Comparison of ENCODE assay signal across 1 cellular context in the genomic region with DNA sequence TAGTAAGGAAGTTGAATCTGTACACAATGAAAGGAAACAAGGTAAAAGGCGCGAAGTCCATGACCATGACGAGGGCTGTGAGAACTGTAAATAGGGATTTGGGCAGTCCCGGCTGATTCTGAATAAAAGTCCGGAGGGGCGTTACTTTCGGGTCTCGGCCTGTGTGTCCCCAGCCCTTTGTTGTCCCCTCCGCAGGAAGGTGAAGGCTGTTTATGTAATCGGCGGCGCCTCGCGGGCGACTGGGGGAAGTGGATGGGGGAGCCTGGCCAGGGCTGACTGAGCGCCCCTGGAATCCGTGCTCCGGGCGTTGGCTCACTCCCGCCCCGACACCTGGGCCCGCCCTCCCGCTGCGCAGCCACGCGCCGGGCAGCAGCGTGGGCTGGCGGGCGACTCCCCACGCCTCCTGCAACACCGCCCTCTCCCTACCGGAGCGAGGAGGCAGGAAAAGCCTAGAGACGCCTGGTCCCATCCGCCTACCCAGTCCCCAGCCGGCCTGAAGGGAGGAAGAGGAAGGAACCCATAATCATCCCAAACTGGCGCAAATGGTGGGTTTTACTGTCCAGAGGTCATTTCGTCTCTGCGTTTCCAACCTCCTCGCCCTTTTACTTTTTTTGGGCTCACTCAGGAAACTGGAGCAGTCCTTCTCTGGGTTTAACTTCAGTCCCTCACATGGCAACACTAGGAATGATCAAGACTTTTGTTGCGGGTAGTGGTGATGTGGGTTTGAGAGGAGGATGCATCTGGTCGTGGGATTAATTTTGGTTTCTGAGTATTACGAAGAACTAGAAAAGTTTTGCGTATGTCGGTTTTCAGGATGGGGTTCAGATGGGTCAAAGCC.
TF ChIP-seq lines count a peak whose summit lies in the region.

No MANE protein-coding gene starts in this region.

TF ChIP-seq in HepG2, 621 proteins besides CTCF, POLR2A, EP300 and RAD21 (continued from another document and continues in another):
- TF ChIP-seq, protein P1, sequence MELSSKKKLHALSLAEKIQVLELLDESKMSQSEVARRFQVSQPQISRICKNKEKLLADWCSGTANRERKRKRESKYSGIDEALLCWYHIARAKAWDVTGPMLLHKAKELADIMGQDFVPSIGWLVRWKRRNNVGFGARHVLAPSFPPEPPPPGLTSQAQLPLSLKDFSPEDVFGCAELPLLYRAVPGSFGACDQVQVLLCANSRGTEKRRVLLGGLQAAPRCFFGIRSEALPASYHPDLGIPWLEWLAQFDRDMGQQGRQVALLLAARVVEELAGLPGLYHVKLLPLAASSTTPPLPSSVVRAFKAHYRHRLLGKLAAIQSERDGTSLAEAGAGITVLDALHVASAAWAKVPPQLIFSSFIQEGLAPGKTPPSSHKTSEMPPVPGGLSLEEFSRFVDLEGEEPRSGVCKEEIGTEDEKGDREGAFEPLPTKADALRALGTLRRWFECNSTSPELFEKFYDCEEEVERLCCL (CRISPR knock-in tag; IDR thresholded peaks at IDR 0.05; ENCODE audit: borderline replicate concordance): peak; percentile 81; the same call in 1 of the 2 replicates
- TF ChIP-seq, protein P2, sequence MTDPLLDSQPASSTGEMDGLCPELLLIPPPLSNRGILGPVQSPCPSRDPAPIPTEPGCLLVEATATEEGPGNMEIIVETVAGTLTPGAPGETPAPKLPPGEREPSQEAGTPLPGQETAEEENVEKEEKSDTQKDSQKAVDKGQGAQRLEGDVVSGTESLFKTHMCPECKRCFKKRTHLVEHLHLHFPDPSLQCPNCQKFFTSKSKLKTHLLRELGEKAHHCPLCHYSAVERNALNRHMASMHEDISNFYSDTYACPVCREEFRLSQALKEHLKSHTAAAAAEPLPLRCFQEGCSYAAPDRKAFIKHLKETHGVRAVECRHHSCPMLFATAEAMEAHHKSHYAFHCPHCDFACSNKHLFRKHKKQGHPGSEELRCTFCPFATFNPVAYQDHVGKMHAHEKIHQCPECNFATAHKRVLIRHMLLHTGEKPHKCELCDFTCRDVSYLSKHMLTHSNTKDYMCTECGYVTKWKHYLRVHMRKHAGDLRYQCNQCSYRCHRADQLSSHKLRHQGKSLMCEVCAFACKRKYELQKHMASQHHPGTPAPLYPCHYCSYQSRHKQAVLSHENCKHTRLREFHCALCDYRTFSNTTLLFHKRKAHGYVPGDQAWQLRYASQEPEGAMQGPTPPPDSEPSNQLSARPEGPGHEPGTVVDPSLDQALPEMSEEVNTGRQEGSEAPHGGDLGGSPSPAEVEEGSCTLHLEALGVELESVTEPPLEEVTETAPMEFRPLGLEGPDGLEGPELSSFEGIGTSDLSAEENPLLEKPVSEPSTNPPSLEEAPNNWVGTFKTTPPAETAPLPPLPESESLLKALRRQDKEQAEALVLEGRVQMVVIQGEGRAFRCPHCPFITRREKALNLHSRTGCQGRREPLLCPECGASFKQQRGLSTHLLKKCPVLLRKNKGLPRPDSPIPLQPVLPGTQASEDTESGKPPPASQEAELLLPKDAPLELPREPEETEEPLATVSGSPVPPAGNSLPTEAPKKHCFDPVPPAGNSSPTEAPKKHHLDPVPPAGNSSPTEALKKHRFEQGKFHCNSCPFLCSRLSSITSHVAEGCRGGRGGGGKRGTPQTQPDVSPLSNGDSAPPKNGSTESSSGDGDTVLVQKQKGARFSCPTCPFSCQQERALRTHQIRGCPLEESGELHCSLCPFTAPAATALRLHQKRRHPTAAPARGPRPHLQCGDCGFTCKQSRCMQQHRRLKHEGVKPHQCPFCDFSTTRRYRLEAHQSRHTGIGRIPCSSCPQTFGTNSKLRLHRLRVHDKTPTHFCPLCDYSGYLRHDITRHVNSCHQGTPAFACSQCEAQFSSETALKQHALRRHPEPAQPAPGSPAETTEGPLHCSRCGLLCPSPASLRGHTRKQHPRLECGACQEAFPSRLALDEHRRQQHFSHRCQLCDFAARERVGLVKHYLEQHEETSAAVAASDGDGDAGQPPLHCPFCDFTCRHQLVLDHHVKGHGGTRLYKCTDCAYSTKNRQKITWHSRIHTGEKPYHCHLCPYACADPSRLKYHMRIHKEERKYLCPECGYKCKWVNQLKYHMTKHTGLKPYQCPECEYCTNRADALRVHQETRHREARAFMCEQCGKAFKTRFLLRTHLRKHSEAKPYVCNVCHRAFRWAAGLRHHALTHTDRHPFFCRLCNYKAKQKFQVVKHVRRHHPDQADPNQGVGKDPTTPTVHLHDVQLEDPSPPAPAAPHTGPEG (CRISPR knock-in tag; IDR thresholded peaks at IDR 0.05): no peak
- TF ChIP-seq PRPF4 (IDR thresholded peaks at IDR 0.05; ENCODE audit: low read depth, low read length, poor library complexity, severe bottlenecking) (no peak), TOPORS (CRISPR knock-in tag; IDR thresholded peaks at IDR 0.05) (no peak), ZNF251 (CRISPR knock-in tag; IDR thresholded peaks at IDR 0.05) (no peak), NR2F1 (CRISPR knock-in tag; IDR thresholded peaks at IDR 0.05) (peak in 1 of 2 experiments; percentile 36; a peak in 1 of 4 replicates), TMF1 (CRISPR knock-in tag; IDR thresholded peaks at IDR 0.05; ENCODE audit: low read depth) (no peak), SMARCC2 (IDR thresholded peaks at IDR 0.05) (no peak), ZBTB42 (CRISPR knock-in tag; IDR thresholded peaks at IDR 0.05) (no peak; the same call in 1 of the 2 replicates), ZNF644 (CRISPR knock-in tag; IDR thresholded peaks at IDR 0.05; ENCODE audit: low read depth) (peak; percentile 46; the same call in 1 of the 2 replicates), GLI4 (CRISPR knock-in tag; IDR thresholded peaks at IDR 0.05; ENCODE audit: borderline replicate concordance) (peak; percentile 25; the same call in 1 of the 2 replicates), ZNF496 (CRISPR knock-in tag; IDR thresholded peaks at IDR 0.05; ENCODE audit: insufficient replicate concordance) (no peak), KAT2B (IDR thresholded peaks at IDR 0.05; ENCODE audit: borderline replicate concordance, low read depth, low read length) (no peak), ZSCAN12 (CRISPR knock-in tag; IDR thresholded peaks at IDR 0.05) (no peak), ZNF720 (CRISPR knock-in tag; IDR thresholded peaks at IDR 0.05) (no peak), GZF1 (CRISPR knock-in tag; IDR thresholded peaks at IDR 0.05) (no peak), POLR2G (IDR thresholded peaks at IDR 0.05; ENCODE audit: low read depth, low read length) (no peak), ZNF569 (CRISPR knock-in tag; IDR thresholded peaks at IDR 0.05; ENCODE audit: borderline replicate concordance) (no peak), HCFC1 (IDR thresholded peaks at IDR 0.05; ENCODE audit: low read depth, low read length) (no peak), ZMYM4 (CRISPR knock-in tag; IDR thresholded peaks at IDR 0.05) (peak; percentile 80), ZFP41 (CRISPR knock-in tag; IDR thresholded peaks at IDR 0.05; ENCODE audit: borderline replicate concordance) (no peak)
- TF ChIP-seq, protein P3, sequence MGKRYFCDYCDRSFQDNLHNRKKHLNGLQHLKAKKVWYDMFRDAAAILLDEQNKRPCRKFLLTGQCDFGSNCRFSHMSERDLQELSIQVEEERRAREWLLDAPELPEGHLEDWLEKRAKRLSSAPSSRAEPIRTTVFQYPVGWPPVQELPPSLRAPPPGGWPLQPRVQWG (CRISPR knock-in tag; IDR thresholded peaks at IDR 0.05; ENCODE audit: borderline replicate concordance, low read depth): no peak
- TF ChIP-seq, protein P4, sequence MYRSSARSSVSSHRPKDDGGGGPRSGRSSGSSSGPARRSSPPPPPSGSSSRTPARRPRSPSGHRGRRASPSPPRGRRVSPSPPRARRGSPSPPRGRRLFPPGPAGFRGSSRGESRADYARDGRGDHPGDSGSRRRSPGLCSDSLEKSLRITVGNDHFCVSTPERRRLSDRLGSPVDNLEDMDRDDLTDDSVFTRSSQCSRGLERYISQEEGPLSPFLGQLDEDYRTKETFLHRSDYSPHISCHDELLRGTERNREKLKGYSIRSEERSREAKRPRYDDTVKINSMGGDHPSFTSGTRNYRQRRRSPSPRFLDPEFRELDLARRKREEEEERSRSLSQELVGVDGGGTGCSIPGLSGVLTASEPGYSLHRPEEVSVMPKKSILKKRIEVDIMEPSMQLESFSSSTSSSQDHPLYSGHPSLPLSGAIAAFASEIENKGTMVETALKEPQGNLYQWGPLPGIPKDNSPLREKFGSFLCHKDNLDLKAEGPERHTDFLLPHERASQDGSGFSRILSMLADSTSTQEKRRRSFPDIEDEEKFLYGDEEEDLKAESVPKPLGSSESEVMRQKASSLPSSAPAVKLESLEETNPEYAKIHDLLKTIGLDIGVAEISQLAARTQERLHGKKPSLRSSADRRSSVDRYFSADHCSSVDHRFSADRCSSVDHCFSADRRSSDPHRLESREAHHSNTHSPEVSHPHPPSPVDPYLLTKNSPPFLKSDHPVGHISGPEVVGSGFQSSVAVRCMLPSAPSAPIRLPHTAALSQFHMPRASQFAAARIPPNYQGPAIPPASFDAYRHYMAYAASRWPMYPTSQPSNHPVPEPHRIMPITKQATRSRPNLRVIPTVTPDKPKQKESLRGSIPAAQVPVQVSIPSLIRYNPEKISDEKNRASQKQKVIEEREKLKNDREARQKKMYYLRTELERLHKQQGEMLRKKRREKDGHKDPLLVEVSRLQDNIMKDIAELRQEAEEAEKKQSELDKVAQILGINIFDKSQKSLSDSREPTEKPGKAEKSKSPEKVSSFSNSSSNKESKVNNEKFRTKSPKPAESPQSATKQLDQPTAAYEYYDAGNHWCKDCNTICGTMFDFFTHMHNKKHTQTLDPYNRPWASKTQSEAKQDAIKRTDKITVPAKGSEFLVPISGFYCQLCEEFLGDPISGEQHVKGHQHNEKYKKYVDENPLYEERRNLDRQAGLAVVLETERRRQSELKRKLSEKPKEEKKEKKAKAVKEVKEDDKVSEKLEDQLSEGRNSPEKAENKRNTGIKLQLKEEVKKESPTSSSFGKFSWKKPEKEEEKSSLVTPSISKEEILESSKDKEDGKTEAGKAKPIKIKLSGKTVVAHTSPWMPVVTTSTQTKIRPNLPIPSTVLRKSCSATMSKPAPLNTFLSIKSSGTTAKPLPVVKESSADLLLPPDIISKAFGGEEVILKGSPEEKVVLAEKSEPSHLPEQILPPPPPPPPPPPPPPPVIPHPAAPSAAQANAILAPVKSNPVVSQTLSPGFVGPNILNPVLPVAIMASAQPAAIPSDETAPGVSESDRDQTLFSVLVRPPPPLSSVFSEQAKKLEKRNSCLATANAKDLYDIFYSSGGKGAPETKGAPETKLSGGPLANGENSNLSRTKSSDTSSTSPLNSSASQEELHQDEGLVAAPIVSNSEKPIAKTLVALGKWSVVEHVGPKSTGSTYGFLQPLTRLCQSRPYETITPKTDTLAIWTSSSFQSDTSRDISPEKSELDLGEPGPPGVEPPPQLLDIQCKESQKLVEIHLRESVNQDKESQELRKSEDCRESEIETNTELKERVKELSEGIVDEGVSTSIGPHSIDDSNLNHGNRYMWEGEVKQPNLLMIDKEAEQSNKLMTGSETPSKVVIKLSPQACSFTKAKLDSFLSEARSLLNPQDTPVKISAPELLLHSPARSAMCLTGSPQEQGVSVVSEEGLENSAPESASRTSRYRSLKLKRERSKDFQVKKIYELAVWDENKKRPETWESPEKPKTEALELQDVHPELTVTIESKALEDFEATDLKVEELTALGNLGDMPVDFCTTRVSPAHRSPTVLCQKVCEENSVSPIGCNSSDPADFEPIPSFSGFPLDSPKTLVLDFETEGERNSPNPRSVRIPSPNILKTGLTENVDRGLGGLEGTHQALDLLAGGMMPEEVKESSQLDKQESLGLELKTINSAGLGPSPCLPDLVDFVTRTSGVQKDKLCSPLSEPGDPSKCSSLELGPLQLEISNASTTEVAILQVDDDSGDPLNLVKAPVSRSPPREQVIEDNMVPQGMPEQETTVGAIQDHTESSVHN (CRISPR knock-in tag; IDR thresholded peaks at IDR 0.05): peak; percentile 52; the same call in 1 of the 2 replicates
- TF ChIP-seq, protein P5, sequence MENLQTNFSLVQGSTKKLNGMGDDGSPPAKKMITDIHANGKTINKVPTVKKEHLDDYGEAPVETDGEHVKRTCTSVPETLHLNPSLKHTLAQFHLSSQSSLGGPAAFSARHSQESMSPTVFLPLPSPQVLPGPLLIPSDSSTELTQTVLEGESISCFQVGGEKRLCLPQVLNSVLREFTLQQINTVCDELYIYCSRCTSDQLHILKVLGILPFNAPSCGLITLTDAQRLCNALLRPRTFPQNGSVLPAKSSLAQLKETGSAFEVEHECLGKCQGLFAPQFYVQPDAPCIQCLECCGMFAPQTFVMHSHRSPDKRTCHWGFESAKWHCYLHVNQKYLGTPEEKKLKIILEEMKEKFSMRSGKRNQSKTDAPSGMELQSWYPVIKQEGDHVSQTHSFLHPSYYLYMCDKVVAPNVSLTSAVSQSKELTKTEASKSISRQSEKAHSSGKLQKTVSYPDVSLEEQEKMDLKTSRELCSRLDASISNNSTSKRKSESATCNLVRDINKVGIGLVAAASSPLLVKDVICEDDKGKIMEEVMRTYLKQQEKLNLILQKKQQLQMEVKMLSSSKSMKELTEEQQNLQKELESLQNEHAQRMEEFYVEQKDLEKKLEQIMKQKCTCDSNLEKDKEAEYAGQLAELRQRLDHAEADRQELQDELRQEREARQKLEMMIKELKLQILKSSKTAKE (CRISPR knock-in tag; IDR thresholded peaks at IDR 0.05; ENCODE audit: borderline replicate concordance): peak; percentile 93
- TF ChIP-seq, protein P6, sequence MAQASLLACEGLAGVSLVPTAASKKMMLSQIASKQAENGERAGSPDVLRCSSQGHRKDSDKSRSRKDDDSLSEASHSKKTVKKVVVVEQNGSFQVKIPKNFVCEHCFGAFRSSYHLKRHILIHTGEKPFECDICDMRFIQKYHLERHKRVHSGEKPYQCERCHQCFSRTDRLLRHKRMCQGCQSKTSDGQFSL (CRISPR knock-in tag; IDR thresholded peaks at IDR 0.05): peak; percentile 63; the same call in 1 of the 2 replicates
- TF ChIP-seq, protein P7, sequence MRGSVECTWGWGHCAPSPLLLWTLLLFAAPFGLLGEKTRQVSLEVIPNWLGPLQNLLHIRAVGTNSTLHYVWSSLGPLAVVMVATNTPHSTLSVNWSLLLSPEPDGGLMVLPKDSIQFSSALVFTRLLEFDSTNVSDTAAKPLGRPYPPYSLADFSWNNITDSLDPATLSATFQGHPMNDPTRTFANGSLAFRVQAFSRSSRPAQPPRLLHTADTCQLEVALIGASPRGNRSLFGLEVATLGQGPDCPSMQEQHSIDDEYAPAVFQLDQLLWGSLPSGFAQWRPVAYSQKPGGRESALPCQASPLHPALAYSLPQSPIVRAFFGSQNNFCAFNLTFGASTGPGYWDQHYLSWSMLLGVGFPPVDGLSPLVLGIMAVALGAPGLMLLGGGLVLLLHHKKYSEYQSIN (CRISPR knock-in tag; IDR thresholded peaks at IDR 0.05; ENCODE audit: borderline replicate concordance): no peak
- TF ChIP-seq, protein P8, sequence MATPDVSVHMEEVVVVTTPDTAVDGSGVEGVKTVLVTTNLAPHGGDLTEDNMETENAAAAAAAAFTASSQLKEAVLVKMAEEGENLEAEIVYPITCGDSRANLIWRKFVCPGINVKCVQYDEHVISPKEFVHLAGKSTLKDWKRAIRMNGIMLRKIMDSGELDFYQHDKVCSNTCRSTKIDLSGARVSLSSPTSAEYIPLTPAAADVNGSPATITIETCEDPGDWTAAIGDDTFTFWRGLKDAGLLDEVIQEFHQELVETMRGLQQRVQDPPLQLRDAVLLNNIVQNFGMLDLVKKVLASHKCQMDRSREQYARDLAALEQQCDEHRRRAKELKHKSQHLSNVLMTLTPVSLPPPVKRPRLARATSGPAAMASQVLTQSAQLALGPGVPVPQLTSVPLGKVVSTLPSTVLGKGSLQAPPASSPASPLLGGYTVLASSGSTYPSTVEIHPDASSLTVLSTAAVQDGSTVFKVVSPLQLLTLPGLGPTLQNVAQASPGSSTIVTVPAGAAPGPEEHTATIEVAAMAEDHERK (CRISPR knock-in tag; IDR thresholded peaks at IDR 0.05; ENCODE audit: low read depth): 0 out of 2 replicates have a peak, but pooled peaks have one; percentile 24
- TF ChIP-seq, protein P9, sequence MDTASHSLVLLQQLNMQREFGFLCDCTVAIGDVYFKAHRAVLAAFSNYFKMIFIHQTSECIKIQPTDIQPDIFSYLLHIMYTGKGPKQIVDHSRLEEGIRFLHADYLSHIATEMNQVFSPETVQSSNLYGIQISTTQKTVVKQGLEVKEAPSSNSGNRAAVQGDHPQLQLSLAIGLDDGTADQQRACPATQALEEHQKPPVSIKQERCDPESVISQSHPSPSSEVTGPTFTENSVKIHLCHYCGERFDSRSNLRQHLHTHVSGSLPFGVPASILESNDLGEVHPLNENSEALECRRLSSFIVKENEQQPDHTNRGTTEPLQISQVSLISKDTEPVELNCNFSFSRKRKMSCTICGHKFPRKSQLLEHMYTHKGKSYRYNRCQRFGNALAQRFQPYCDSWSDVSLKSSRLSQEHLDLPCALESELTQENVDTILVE (CRISPR knock-in tag; IDR thresholded peaks at IDR 0.05): no peak
